9 cellular contexts compared by ENCODE assay signal in genomic region chr2:8574196-8575010, GRCh38.
DNase-seq lines count a peak whose midpoint lies in the region; ATAC-seq, FAIRE-seq and TF ChIP-seq lines count a peak whose summit lies in the region.
"Had no signal": no experiment of that assay in that cellular context is flagged by ENCODE, and none has a peak within 500 bp of the region (broad histone marks: within the 10 kb centered on the region; RNA-seq: fewer than 3 reads in every experiment).

No MANE protein-coding gene starts in this region.

- H3K36me3 ChIP-seq in K562 (ENCODE audit: control insufficient read depth, insufficient read depth, low read length): no peaks in the 10 kb centered on the region
- H3K36me3 ChIP-seq in right atrium auricular region: no peaks in the 10 kb centered on the region

- peak; percentile 3 to 21 for ATAC-seq in left cardiac atrium
- ATAC-seq in left ventricle myocardium superior: no peak
- ATAC-seq in HG03378 (IDR thresholded peaks at IDR 0.05; ENCODE audit: unreplicated experiment): peak; percentile 39
- ATAC-seq in K562: no peak
- peak; percentile 17 for ATAC-seq in stimulated activated naive CD8-positive, alpha-beta T cell treated with anti-CD3 and anti-CD28 coated beads, Interleukin-15, Interleukin-2, amounts not matched to agents 100 U/mL and 50 U/mL, for 24 hours
- ATAC-seq in GM18498 (IDR thresholded peaks at IDR 0.05; ENCODE audit: unreplicated experiment): no peak

- 65% methylated on average over 22 of the region's 24 CpGs for WGBS in K562 (ENCODE audit: insufficient coverage, low coverage, missing lambda C conversion rate)

- no peak overlapping the region for H2AFZ ChIP-seq in K562 (ENCODE audit: low read depth, low read length)

- no peak for TF ChIP-seq POLR2A in K562 (conservative IDR thresholded peaks at IDR 0.05)

- POLR2A ChIA-PET in K562 (lab: Yijun Ruan, JAX): interaction anchor here (0.6 to 2.7 kb wide), 10 partner anchors 9 to 108 kb away, joined by 3 to 10 read pairs (median 4); partner anchors contain the start of gene ID2

- H3K27ac ChIP-seq in K562 (ENCODE audit: extremely low read depth, low read depth, low read length): no peak overlapping the region
- H3K27ac ChIP-seq in right atrium auricular region: no peak overlapping the region

- in situ Hi-C loops in K562 (cut with MboI): no loop called here

- H3K9ac ChIP-seq in K562 (ENCODE audit: insufficient read depth in 1 of 2, low read depth in 2 of 2, low read length in 2 of 2): no peak overlapping the region

- TF ChIP-seq CTCF in K562 (IDR thresholded peaks at IDR 0.05 in 2 of 3, conservative IDR thresholded peaks at IDR 0.05 in 1 of 3; ENCODE audit: insufficient read depth in 2 of 3, low read depth in 1 of 3, low read length in 3 of 3) (no peak), right atrium auricular region (IDR thresholded peaks at IDR 0.05) (no peak)

- DNase-seq in left cardiac atrium (no peak), left ventricle myocardium superior (no peak), K562 (ENCODE audit: extremely low read depth in 1 of 4, low spot score in 3 of 4) (no peak), right atrium auricular region (ENCODE audit: low spot score) (no peak), LoVo (ENCODE audit: low spot score) (no peak)
- no peak for DNase-seq in stimulated activated naive CD8-positive, alpha-beta T cell treated with anti-CD3 and anti-CD28 coated beads, Interleukin-15, Interleukin-2, amounts not matched to agents 100 U/mL and 50 U/mL, for 24 hours

- H3K4me3 ChIP-seq in K562 (no peak overlapping the region), right atrium auricular region (no peak overlapping the region)

- H3K4me1 ChIP-seq in K562 (replicated peaks in 1 of 2; ENCODE audit: control insufficient read depth in 2 of 2, insufficient read depth in 2 of 2, low read length in 2 of 2) (peaks cover 6 to 13% of the 10 kb centered on the region in 2 experiments; a peak in 1 of 5 replicates), right atrium auricular region (peaks cover 0 to 27% of the 10 kb centered on the region in 2 donors)

- H3K27me3 ChIP-seq in K562 (ENCODE audit: control insufficient read depth in 2 of 2, insufficient read depth in 2 of 2, low read length in 2 of 2) (peaks cover 12 to 82% of the 10 kb centered on the region in 2 experiments), right atrium auricular region (no peaks in the 10 kb centered on the region)

- no peak overlapping the region for H3K4me2 ChIP-seq in K562 (ENCODE audit: insufficient read depth, low read length)

- H3K9me1 ChIP-seq in K562 (ENCODE audit: control insufficient read depth, insufficient read depth, low read length): no peaks in the 10 kb centered on the region

- no peaks in the 10 kb centered on the region for H3K9me3 ChIP-seq in K562 (replicated peaks; ENCODE audit: control insufficient read depth, insufficient read depth, low read depth, low read length)
- no peaks in the 10 kb centered on the region for H3K9me3 ChIP-seq in right atrium auricular region

- intact Hi-C loops in left cardiac atrium (cut with DNase I) (no loop called here), left ventricle myocardium superior (cut with micrococcal nuclease) (no loop called here), K562 (cut with micrococcal nuclease) (no loop called here)

- no peak for TF ChIP-seq RAD21 in K562 (CRISPR knock-in tag; conservative IDR thresholded peaks at IDR 0.05 in 1 of 2, IDR thresholded peaks at IDR 0.05 in 1 of 2)

- no peaks in the 10 kb centered on the region for H3K79me2 ChIP-seq in K562 (ENCODE audit: control insufficient read depth, insufficient read depth, low read length)

- peak; percentile 26 for FAIRE-seq in K562 (lab: Jason Lieb, UNC)
- FAIRE-seq: G401.6 had no signal

- CTCF ChIA-PET in K562 (lab: Yijun Ruan, JAX; ENCODE audit: low intra/inter-chr PET ratio): no interaction called here

- TF ChIP-seq EP300 in K562 (IDR thresholded peaks at IDR 0.05; ENCODE audit: low read length): no peak

- no TSS peak for BruUV-seq in K562 (replicated peaks; lab: Mats Ljungman, UMichigan)

- H4K20me1 ChIP-seq in K562 (replicated peaks; ENCODE audit: control insufficient read depth, insufficient read depth, low read length): no peaks in the 10 kb centered on the region

TF ChIP-seq in K562, 482 proteins besides CTCF, POLR2A, EP300 and RAD21:
- peak; percentile 68; the same call in 1 of the 2 replicates for TF ChIP-seq ZBTB33 (CRISPR knock-in tag; IDR thresholded peaks at IDR 0.05)
- no peak for TF ChIP-seq KLF16 (IDR thresholded peaks at IDR 0.05)

Comparison
In these comparisons a context has a peak if more than half of its experiments do, and no peak if none do; other contexts are left out.
1. ATAC-seq: peak in left cardiac atrium (2 of 2), HG03378 (single experiment) and stimulated activated naive CD8-positive, alpha-beta T cell treated with anti-CD3 and anti-CD28 coated beads, Interleukin-15, Interleukin-2, amounts not matched to agents 100 U/mL and 50 U/mL, for 24 hours (single experiment); none in left ventricle myocardium superior (single experiment), K562 (single experiment) and GM18498 (single experiment).